16 cellular contexts compared by ENCODE assay signal in the genomic region with DNA sequence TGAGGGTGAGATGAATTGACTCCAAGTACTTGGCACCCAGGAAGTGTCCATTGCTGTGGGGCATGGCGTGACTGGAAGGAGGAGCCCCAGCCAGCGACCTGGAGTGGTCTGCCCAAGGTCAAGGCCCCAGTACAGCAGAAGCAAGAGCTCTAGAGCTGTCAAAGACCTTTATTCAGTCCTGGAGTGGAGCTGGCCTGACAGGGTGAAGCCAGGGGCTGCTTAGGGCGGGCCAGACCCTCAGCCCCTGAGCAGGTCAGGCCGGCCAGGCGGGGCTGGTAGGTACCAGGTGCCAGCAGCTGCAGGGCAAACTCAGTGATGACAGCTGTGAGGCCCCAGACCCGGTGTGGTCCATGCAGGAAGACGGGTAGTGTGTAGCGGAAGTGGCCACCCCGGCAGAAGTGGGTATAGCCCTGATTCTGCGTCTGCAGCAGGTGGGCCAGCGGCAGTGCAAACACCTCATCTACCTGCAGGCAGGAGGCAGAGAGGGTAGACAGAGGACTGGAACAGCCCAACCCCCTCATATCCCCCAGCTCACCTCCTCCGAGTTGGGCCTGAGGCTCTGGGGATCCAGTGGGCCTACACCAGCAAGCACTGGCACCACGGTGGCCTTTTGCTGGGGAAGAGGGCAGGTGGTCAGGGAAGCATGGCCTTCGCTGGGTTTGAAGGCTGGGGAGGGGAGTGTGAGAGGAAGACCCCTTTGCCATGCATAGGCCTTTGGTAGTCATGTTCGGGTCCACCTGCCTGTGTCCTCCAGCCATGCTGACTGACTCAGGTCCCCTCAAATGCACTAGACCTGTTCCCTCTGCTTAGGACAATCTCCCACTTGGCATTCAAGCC. TPM values are rescaled to one million over a fixed set of nuclear protein-coding genes. Genes with fewer than 3 reads are reported as not detected.
A peak's percentile ranks its signal among the peaks of the same experiment; 100 is the strongest.
DNase-seq lines count a peak whose midpoint lies in the region; ATAC-seq and TF ChIP-seq lines count a peak whose summit lies in the region.
"Had no signal": no experiment of that assay in that cellular context is flagged by ENCODE, and none has a peak within 500 bp of the region (broad histone marks: within the 10 kb centered on the region; RNA-seq: fewer than 3 reads in every experiment).

No MANE protein-coding gene starts in this region.

- H3K9me3 ChIP-seq in HUES6 (ENCODE audit: control insufficient read depth, insufficient read depth, low read depth, low read length) (no peaks in the 10 kb centered on the region), mucosa of stomach (ENCODE audit: control insufficient read depth, low read length) (no peaks in the 10 kb centered on the region)
- H3K9me3 ChIP-seq: BE2C, SJCRH30, uterus had no signal

- peaks cover 3 to 5% (median 4%) of the 10 kb centered on the region in 3 donors for H3K27me3 Mint-ChIP-seq in CD14-positive monocyte (ENCODE audit: low read depth in 3 of 3)
- no peaks in the 10 kb centered on the region for H3K27me3 Mint-ChIP-seq in activated naive CD8-positive, alpha-beta T cell treated with anti-CD3 and anti-CD28 coated beads for 36 hours

- no peak for TF ChIP-seq CTCF in CD14-positive monocyte (IDR thresholded peaks at IDR 0.05)
- no peak for TF ChIP-seq CTCF in omental fat pad (IDR thresholded peaks at IDR 0.05)

- intact Hi-C loops in CD14-positive monocyte (cut with micrococcal nuclease), result loop anchor here (5.0 to 10.0 kb wide), 2 partner anchors 84 to 87 kb away; no protein-coding TSS in a partner anchor

- H3K4me3 ChIP-seq in HUES6 (ENCODE audit: low read depth, low read length) (no peak overlapping the region), mucosa of stomach (ENCODE audit: low read length) (no peak overlapping the region)
- H3K4me3 ChIP-seq: lung, SJCRH30, uterus had no signal

- peaks cover 10% of the 10 kb centered on the region for H3K4me1 Mint-ChIP-seq in CD14-positive monocyte
- H3K4me1 Mint-ChIP-seq in activated naive CD8-positive, alpha-beta T cell treated with anti-CD3 and anti-CD28 coated beads for 36 hours, result peaks cover 6% of the 10 kb centered on the region

- H3K27ac Mint-ChIP-seq in CD14-positive monocyte, result no peak overlapping the region
- no peak overlapping the region for H3K27ac Mint-ChIP-seq in activated naive CD8-positive, alpha-beta T cell treated with anti-CD3 and anti-CD28 coated beads for 36 hours

- DNase-seq in CD14-positive monocyte (ENCODE audit: low spot score), result peak; percentile 44
- DNase-seq in activated naive CD8-positive, alpha-beta T cell treated with anti-CD3 and anti-CD28 coated beads for 36 hours, result no peak
- DNase-seq in NCI-H1092 (lab: John Stamatoyannopoulos, UW), result no peak
- no peak for DNase-seq in stimulated activated CD4-positive, alpha-beta T cell treated with anti-CD3 and anti-CD28 coated beads, Interleukin-4, amount 100 ng/mL, for 1 hour
- DNase-seq in omental fat pad (ENCODE audit: low spot score), result no peak
- DNase-seq: BE2C, NCI-H345, SJCRH30 had no signal

- peak overlapping the region; percentile 59; the same call in 1 of the 2 replicates for H3K27ac ChIP-seq in HUES6 (ENCODE audit: low read depth, low read length)
- H3K27ac ChIP-seq: SJCRH30 had no signal

- peaks cover 35% of the 10 kb centered on the region for H3K4me1 ChIP-seq in HUES6 (ENCODE audit: control insufficient read depth, insufficient read depth, low read length)
- peaks cover 37% of the 10 kb centered on the region for H3K4me1 ChIP-seq in mucosa of stomach (ENCODE audit: control insufficient read depth, insufficient read depth, low read length)
- H3K4me1 ChIP-seq: BE2C, SJCRH30 had no signal

- ATAC-seq in GM19351 (IDR thresholded peaks at IDR 0.05; ENCODE audit: unreplicated experiment) (no peak), omental fat pad (ENCODE audit: low FRiP score) (no peak)

- H3K9me3 Mint-ChIP-seq in CD14-positive monocyte, result peaks cover 0 to 7% (median 0%) of the 10 kb centered on the region in 7 donors
- no peaks in the 10 kb centered on the region for H3K9me3 Mint-ChIP-seq in activated naive CD8-positive, alpha-beta T cell treated with anti-CD3 and anti-CD28 coated beads for 36 hours

- H3K9ac ChIP-seq in HUES6 (ENCODE audit: low read length) (peak overlapping the region; percentile 87), mucosa of stomach (ENCODE audit: low read length) (peak overlapping the region; percentile 28)

- H3K36me3 ChIP-seq in HUES6 (ENCODE audit: control insufficient read depth, insufficient read depth, low read length), result no peaks in the 10 kb centered on the region; the same call in 1 of the 2 replicates
- H3K36me3 ChIP-seq in mucosa of stomach (ENCODE audit: control insufficient read depth, insufficient read depth, low read length), result no peaks in the 10 kb centered on the region
- H3K36me3 ChIP-seq: BE2C, SJCRH30, uterus had no signal

- peak overlapping the region in 1 of 2 donors; percentile 39 for H3K4me3 Mint-ChIP-seq in CD14-positive monocyte
- peak overlapping the region; percentile 14 for H3K4me3 Mint-ChIP-seq in activated naive CD8-positive, alpha-beta T cell treated with anti-CD3 and anti-CD28 coated beads for 36 hours

- H3K27me3 ChIP-seq in HUES6 (ENCODE audit: control insufficient read depth, insufficient read depth, low read length), result no peaks in the 10 kb centered on the region
- no peaks in the 10 kb centered on the region for H3K27me3 ChIP-seq in mucosa of stomach (ENCODE audit: control insufficient read depth, insufficient read depth, low read length)
- H3K27me3 ChIP-seq: BE2C, dorsolateral prefrontal cortex, SJCRH30, uterus had no signal

- no peaks in the 10 kb centered on the region for H3K36me3 Mint-ChIP-seq in CD14-positive monocyte
- peaks cover 2% of the 10 kb centered on the region for H3K36me3 Mint-ChIP-seq in activated naive CD8-positive, alpha-beta T cell treated with anti-CD3 and anti-CD28 coated beads for 36 hours

RNA-seq across cellular contexts. Expression of a gene that starts 1.7 kb away (rescaled TPM):
- 1 to 10 TPM; 1.3 to 1.4 TPM for polyA plus RNA-seq in CD14-positive monocyte
- 10 to 100 TPM; 30.2 to 31.0 TPM for total RNA-seq in activated naive CD8-positive, alpha-beta T cell treated with anti-CD3 and anti-CD28 coated beads for 36 hours
- total RNA-seq in omental fat pad, result 10 to 100 TPM in 2 of 4 donors, 1 to 10 TPM in 2; 5.5 to 15.4 (median 9.7) TPM

RNA-seq across cellular contexts. Expression of a gene that starts 11.6 kb away (rescaled TPM):
- not detected for polyA plus RNA-seq in CD14-positive monocyte
- total RNA-seq in activated naive CD8-positive, alpha-beta T cell treated with anti-CD3 and anti-CD28 coated beads for 36 hours, result not detected
- total RNA-seq in omental fat pad, result not detected
- total RNA-seq: H4, lung, M059J, SJCRH30, uterus had no signal
- polyA plus RNA-seq: lung had no signal

RNA-seq across cellular contexts. Expression of a gene that starts 21.3 kb away (rescaled TPM):
- 10 to 100 TPM; 71.6 to 72.1 TPM for polyA plus RNA-seq in CD14-positive monocyte
- 100 to 1,000 TPM; 317 to 321 TPM for total RNA-seq in activated naive CD8-positive, alpha-beta T cell treated with anti-CD3 and anti-CD28 coated beads for 36 hours
- 100 to 1,000 TPM; 143 to 233 (median 165) TPM for total RNA-seq in omental fat pad

RNA-seq across cellular contexts. Expression of a gene that starts 22.5 kb away (rescaled TPM):
- under 1 TPM; 0.16 to 0.21 TPM for polyA plus RNA-seq in CD14-positive monocyte
- total RNA-seq in activated naive CD8-positive, alpha-beta T cell treated with anti-CD3 and anti-CD28 coated beads for 36 hours, result under 1 TPM; 0.27 to 0.70 TPM
- total RNA-seq in omental fat pad, result not detected
- total RNA-seq: uterus had no signal

RNA-seq across cellular contexts. Expression of a gene that starts 44.4 kb away (rescaled TPM):
- polyA plus RNA-seq in CD14-positive monocyte, result 1,000 to 10,000 TPM; 1,250 to 1,483 TPM
- total RNA-seq in activated naive CD8-positive, alpha-beta T cell treated with anti-CD3 and anti-CD28 coated beads for 36 hours, result 100 to 1,000 TPM; 452 to 465 TPM
- 100 to 1,000 TPM; 435 to 948 (median 670) TPM for total RNA-seq in omental fat pad
